In the genomic region with DNA sequence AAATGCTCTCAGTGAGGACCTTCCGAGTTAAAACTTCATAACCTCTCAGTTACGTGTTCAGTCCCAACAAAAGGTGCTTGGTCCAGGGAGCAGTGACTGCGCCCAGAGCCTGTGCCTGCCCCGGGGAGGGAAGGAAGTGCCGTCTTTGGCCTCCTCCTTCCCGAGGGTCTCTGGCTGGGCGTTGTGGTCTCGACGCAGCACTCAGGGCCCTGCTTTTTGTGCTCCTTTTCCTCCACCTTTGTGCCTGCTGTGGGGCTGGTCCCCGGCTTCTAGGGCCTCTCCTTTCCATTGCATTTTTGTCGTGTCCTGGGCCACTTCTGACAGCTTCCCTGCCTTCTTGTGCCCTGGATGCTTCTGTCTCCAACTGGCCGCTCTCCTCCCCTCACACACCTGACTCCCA, we compare ENCODE assay signal across 28 cellular contexts.
"Had no signal": no experiment of that assay in that cellular context is flagged by ENCODE, and none has a peak within 500 bp of the region (broad histone marks: within the 10 kb centered on the region; RNA-seq: fewer than 3 reads in every experiment).

No MANE protein-coding gene starts in this region.

- DNase-seq: heart right ventricle; kidney glomerular epithelial cell; left cardiac atrium; mesendoderm; naive B cell; occipital lobe; ovary; stimulated activated CD4-positive, alpha-beta T cell treated with anti-CD3 and anti-CD28 coated beads, Interleukin-12 subunit alpha, Interleukin-12 subunit beta, amount 100 ng/mL, for 4 hours; stimulated activated CD4-positive, alpha-beta T cell treated with anti-CD3 and anti-CD28 coated beads, Interleukin-15, amount 100 ng/mL, for 24 hours; stimulated activated CD4-positive, alpha-beta T cell treated with anti-CD3 and anti-CD28 coated beads, Interleukin-2, amount 100 ng/mL, for 24 hours; stimulated activated CD4-positive, alpha-beta T cell treated with anti-CD3 and anti-CD28 coated beads, Interleukin-4, amount 100 ng/mL, for 1 hour; stimulated activated naive B cell treated with anti-CD40 and anti-IgM and Interleukin-4, amounts not matched to agents 10 μg/mL and 1 μg/mL and 100 μg/mL, for 72 hours; stimulated activated naive CD8-positive, alpha-beta T cell treated with anti-CD3 and anti-CD28 coated beads, Interleukin-15, Interleukin-2, amounts not matched to agents 100 U/mL and 50 U/mL, for 24 hours; stomach; testis; transverse colon; upper lobe of right lung had no signal

- H3K9me3 Mint-ChIP-seq: mesothelial cell of epicardium; naive B cell; nephron; neural progenitor cell; stimulated activated naive B cell treated with anti-CD40 and anti-IgM and Interleukin-4, amounts not matched to agents 10 μg/mL and 1 μg/mL and 100 μg/mL, for 72 hours had no signal

- H3K4me1 ChIP-seq: thyroid gland, transverse colon had no signal

- ATAC-seq: sciatic nerve; stimulated activated naive B cell treated with anti-CD40 and anti-IgM and Interleukin-4, amounts not matched to agents 10 μg/mL and 1 μg/mL and 100 μg/mL, for 72 hours; stimulated activated naive CD8-positive, alpha-beta T cell treated with anti-CD3 and anti-CD28 coated beads, Interleukin-15, Interleukin-2, amounts not matched to agents 100 U/mL and 50 U/mL, for 24 hours had no signal

- H3K4me1 Mint-ChIP-seq: nephron had no signal

- H3K27ac ChIP-seq: hepatocyte, neural progenitor cell, neutrophil, ovary, right atrium auricular region, stomach, thyroid gland, transverse colon had no signal

- H3K27me3 ChIP-seq: heart right ventricle, hepatocyte, neural progenitor cell, neutrophil, ovary, right atrium auricular region, stomach, testis, thyroid gland, transverse colon, upper lobe of right lung had no signal

- H3K36me3 ChIP-seq: neural progenitor cell, ovary had no signal

- H3K4me3 ChIP-seq: heart right ventricle, hepatocyte, lung, neural progenitor cell, ovary, right atrium auricular region, skin epidermis, stomach, testis, thyroid gland, transverse colon, upper lobe of right lung had no signal

- H3K27me3 Mint-ChIP-seq: naive B cell; progenitor cell of endocrine pancreas; stimulated activated naive B cell treated with anti-CD40 and anti-IgM and Interleukin-4, amounts not matched to agents 10 μg/mL and 1 μg/mL and 100 μg/mL, for 72 hours had no signal

- H3K9me3 ChIP-seq: heart right ventricle, neutrophil, ovary, right atrium auricular region, stomach, testis, thyroid gland, transverse colon, upper lobe of right lung had no signal

- H3K27ac Mint-ChIP-seq: neural progenitor cell, progenitor cell of endocrine pancreas had no signal

- H3K4me3 Mint-ChIP-seq: mesothelial cell of epicardium; naive B cell; nephron; neural progenitor cell; stimulated activated naive B cell treated with anti-CD40 and anti-IgM and Interleukin-4, amounts not matched to agents 10 μg/mL and 1 μg/mL and 100 μg/mL, for 72 hours had no signal
